ENCODE assay signal across 8 cellular contexts in the genomic region with DNA sequence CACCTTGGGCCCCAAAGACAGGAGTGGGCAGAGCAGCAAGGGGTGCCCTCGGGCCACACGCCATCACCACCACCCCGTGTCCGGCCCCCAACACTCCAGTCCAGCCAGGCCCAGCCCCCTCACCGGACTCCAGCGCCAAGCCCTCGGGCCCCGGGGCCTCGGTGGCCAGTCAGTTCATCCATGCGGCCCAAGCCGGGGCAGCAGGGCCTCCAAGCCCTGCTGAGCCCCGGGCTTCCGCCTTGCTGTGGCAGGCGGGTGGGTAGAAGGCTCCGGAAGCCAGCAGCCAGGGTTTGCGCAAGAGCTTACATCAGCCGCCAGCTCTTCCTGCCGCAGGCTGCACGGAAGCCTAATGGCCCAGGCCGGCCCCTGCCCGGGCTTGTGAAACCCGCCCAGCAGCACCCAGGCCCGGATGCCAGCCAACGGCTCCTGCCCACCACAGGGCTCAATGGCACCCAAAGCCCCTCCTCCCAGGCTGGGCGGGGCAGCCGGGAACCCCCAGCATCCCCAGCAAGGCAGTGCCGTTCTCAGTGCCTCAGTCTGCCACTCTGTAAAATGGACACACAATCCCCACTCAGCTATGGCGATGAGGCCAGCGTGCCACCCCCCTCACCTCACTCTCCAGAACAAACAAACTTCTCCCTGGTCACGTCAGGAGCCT. TPM values are rescaled to one million over a fixed set of nuclear protein-coding genes. Genes with fewer than 3 reads are reported as not detected.
A peak's percentile ranks its signal among the peaks of the same experiment; 100 is the strongest.
DNase-seq lines count a peak whose midpoint lies in the region; ATAC-seq and TF ChIP-seq lines count a peak whose summit lies in the region.

No MANE protein-coding gene starts in this region.

- TF ChIP-seq CTCF in GM10248 (IDR thresholded peaks at IDR 0.05; ENCODE audit: control extremely low read depth, extremely low read depth, low read depth, missing control alignments): no peak
- no peak for TF ChIP-seq CTCF in HFFc6 (IDR thresholded peaks at IDR 0.05)
- TF ChIP-seq CTCF in colonic mucosa (IDR thresholded peaks at IDR 0.05): no peak

- H3K4me1 Mint-ChIP-seq in HFFc6 (ENCODE audit: low read depth): peaks cover 13% of the 10 kb centered on the region
- peaks cover 25% of the 10 kb centered on the region for H3K4me1 Mint-ChIP-seq in activated CD4-positive, alpha-beta T cell treated with anti-CD3 and anti-CD28 coated beads for 36 hours

- H3K27me3 ChIP-seq in colonic mucosa (no peaks in the 10 kb centered on the region), mononuclear cell (ENCODE audit: insufficient read depth, low read length) (no peaks in the 10 kb centered on the region)

- CTCF ChIA-PET in GM10248 (lab: Yijun Ruan, JAX): interaction anchor here (0.9 to 3.7 kb wide), 8 partner anchors 16 to 281 kb away, joined by 3 to 42 read pairs (median 4); no protein-coding TSS in a partner anchor
- CTCF ChIA-PET in activated CD4-positive, alpha-beta T cell treated with anti-CD3 and anti-CD28 coated beads for 36 hours (lab: Charles Lee): interaction anchor here (0.9 to 2.0 kb wide), 9 partner anchors 15 to 310 kb away, joined by 3 to 9 read pairs (median 4); no protein-coding TSS in a partner anchor

- peaks cover 13% of the 10 kb centered on the region for H3K36me3 ChIP-seq in colonic mucosa

- peaks cover 20% of the 10 kb centered on the region for H3K4me1 ChIP-seq in colonic mucosa
- peaks cover 48% of the 10 kb centered on the region for H3K4me1 ChIP-seq in mononuclear cell (ENCODE audit: insufficient read depth, low read length)

- H3K9me3 Mint-ChIP-seq in HFFc6: no peaks in the 10 kb centered on the region; the same call in 1 of the 2 replicates
- no peaks in the 10 kb centered on the region for H3K9me3 Mint-ChIP-seq in activated CD4-positive, alpha-beta T cell treated with anti-CD3 and anti-CD28 coated beads for 36 hours (ENCODE audit: low read depth)

- intact Hi-C loops in activated CD4-positive, alpha-beta T cell treated with anti-CD3 and anti-CD28 coated beads for 36 hours (cut with DNase I, micrococcal nuclease): loop anchor here (1.0 to 10.0 kb wide), 8 partner anchors 27 to 304 kb away; no protein-coding TSS in a partner anchor
- intact Hi-C loops in colonic mucosa (cut with DNase I): no loop called here

- peaks cover 22% of the 10 kb centered on the region for H3K36me3 Mint-ChIP-seq in HFFc6 (ENCODE audit: low read depth)
- H3K36me3 Mint-ChIP-seq in activated CD4-positive, alpha-beta T cell treated with anti-CD3 and anti-CD28 coated beads for 36 hours (ENCODE audit: low read depth): peaks cover 23% of the 10 kb centered on the region

- peaks cover 2% of the 10 kb centered on the region; the same call in 1 of the 2 replicates for H3K27me3 Mint-ChIP-seq in HFFc6 (ENCODE audit: insufficient read depth)
- H3K27me3 Mint-ChIP-seq in activated CD4-positive, alpha-beta T cell treated with anti-CD3 and anti-CD28 coated beads for 36 hours: no peaks in the 10 kb centered on the region

- H3K27ac ChIP-seq in colonic mucosa: peak overlapping the region; percentile 82

- H3K4me3 ChIP-seq in colonic mucosa (peak overlapping the region; percentile 50), mononuclear cell (ENCODE audit: low read length) (peak overlapping the region; percentile 83)

- peak overlapping the region; percentile 81 for H3K4me3 Mint-ChIP-seq in HFFc6
- peak overlapping the region; percentile 66 for H3K4me3 Mint-ChIP-seq in activated CD4-positive, alpha-beta T cell treated with anti-CD3 and anti-CD28 coated beads for 36 hours

- DNase-seq in GM10248 (ENCODE audit: extremely low spot score) (peak; percentile 93), HFFc6 (peak; percentile 91), NCI-H1436 treated with DMSO at 0.1 percent for 48 hours (lab: John Stamatoyannopoulos, UW) (peak; percentile 58), colonic mucosa (peak; percentile 88), NCI-H187 treated with DMSO at 0.1 percent for 48 hours (lab: John Stamatoyannopoulos, UW) (no peak)
- peak; percentile 94 for DNase-seq in activated CD4-positive, alpha-beta T cell treated with anti-CD3 and anti-CD28 coated beads for 36 hours
- DNase-seq in stimulated activated CD8-positive, alpha-beta memory T cell treated with anti-CD3 and anti-CD28 coated beads, Interleukin-7, amount 100 ng/mL, for 4 hours (ENCODE audit: low read depth in 2 of 2): peak; percentile 84 to 88

- H3K9ac ChIP-seq in colonic mucosa (ENCODE audit: low read depth in 2 of 2, low read length in 2 of 2): peak overlapping the region; percentile 76 to 97

- peak; percentile 93 for ATAC-seq in activated CD4-positive, alpha-beta T cell treated with anti-CD3 and anti-CD28 coated beads for 36 hours

- POLR2A ChIA-PET in GM10248 (lab: Yijun Ruan, JAX): interaction anchor here (1.0 to 1.2 kb wide), 2 partner anchors 15 to 157 kb away, joined by 4 to 6 read pairs; no protein-coding TSS in a partner anchor
- POLR2A ChIA-PET in activated CD4-positive, alpha-beta T cell treated with anti-CD3 and anti-CD28 coated beads for 36 hours (lab: Charles Lee): interaction anchor here (0.6 kb wide), 3 partner anchors 20 to 1039 kb away, joined by 3 to 4 read pairs (median 3); no protein-coding TSS in a partner anchor

- peak overlapping the region; percentile 94 for H3K27ac Mint-ChIP-seq in HFFc6
- peak overlapping the region; percentile 87 for H3K27ac Mint-ChIP-seq in activated CD4-positive, alpha-beta T cell treated with anti-CD3 and anti-CD28 coated beads for 36 hours

- no peaks in the 10 kb centered on the region for H3K9me3 ChIP-seq in colonic mucosa
- H3K9me3 ChIP-seq in mononuclear cell (ENCODE audit: low read depth, low read length): no peaks in the 10 kb centered on the region

RNA-seq across cellular contexts. Expression of a gene that starts 26.5 kb away (rescaled TPM):
- total RNA-seq in HFFc6 (2021; fragmentation: NEBNext Ultra II Directional; extraction: Animal tissue kit (Norgen Biotek cat#: 25700)): 10 to 100 TPM; 70.6 to 87.1 (median 79.9) TPM
- 10 to 100 TPM; 39.4 to 48.6 TPM for total RNA-seq in activated CD4-positive, alpha-beta T cell treated with anti-CD3 and anti-CD28 coated beads for 36 hours
- 10 to 100 TPM; 84.0 to 90.9 TPM for total RNA-seq in colonic mucosa
- 42.4 TPM for total RNA-seq in mononuclear cell
